ENCODE assay signal across 17 cellular contexts in the genomic region with DNA sequence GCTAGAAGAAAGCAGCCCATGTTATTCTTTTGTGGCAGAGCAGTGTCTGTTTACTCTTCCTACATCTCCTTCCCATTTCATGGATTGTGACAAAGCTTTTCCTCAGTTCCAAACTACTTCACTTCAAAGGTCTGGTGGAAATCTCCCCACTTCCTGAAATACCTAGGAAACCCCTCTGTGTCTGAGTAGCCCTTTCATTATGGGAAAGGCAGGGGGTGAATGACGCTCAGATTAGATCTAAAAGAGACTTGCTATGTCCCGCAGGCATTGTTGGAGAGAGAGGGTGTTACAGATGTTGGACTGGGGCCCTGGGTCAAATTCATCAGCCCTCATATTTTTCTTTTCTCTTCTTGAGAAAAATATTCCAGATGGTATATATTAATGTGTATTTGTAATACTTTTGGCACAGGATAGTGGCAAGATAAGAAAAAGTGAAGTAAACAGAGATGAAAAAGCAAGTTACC.
DNase-seq lines count a peak whose midpoint lies in the region; TF ChIP-seq lines count a peak whose summit lies in the region.
"Had no signal": no experiment of that assay in that cellular context is flagged by ENCODE, and none has a peak within 500 bp of the region (broad histone marks: within the 10 kb centered on the region; RNA-seq: fewer than 3 reads in every experiment).

No MANE protein-coding gene starts in this region.

- WGBS in SK-N-SH (ENCODE audit: low lambda C conversion rate): 9% methylated on average over 2 of the region's 2 CpGs

- no peak overlapping the region for H3K4me3 ChIP-seq in SK-N-SH (ENCODE audit: low read depth in 2 of 2, low read length in 1 of 2)
- H3K4me3 ChIP-seq in Karpas-422 (ENCODE audit: low read length): no peak overlapping the region
- H3K4me3 ChIP-seq: BLaER1, lung had no signal

- H3K9me3 Mint-ChIP-seq in osteocyte (ENCODE audit: unreplicated experiment): no peaks in the 10 kb centered on the region
- H3K9me3 Mint-ChIP-seq: stimulated activated effector memory CD8-positive, alpha-beta T cell treated with anti-CD3 and anti-CD28 coated beads, Interleukin-12 subunit alpha, Interleukin-12 subunit beta, amount 100 ng/mL, for 72 hours had no signal

- peaks cover 6% of the 10 kb centered on the region for H3F3A ChIP-seq in SK-N-SH (replicated peaks; ENCODE audit: insufficient read depth)

- H3K9me2 ChIP-seq in SK-N-SH (no peaks in the 10 kb centered on the region), Karpas-422 (replicated peaks; ENCODE audit: insufficient read depth, low read length) (no peaks in the 10 kb centered on the region)

- CTCF ChIA-PET in SK-N-SH (lab: Yijun Ruan, JAX): no interaction called here

- no peaks in the 10 kb centered on the region for H3K36me3 Mint-ChIP-seq in osteocyte (ENCODE audit: unreplicated experiment)
- H3K36me3 Mint-ChIP-seq: stimulated activated effector memory CD8-positive, alpha-beta T cell treated with anti-CD3 and anti-CD28 coated beads, Interleukin-12 subunit alpha, Interleukin-12 subunit beta, amount 100 ng/mL, for 72 hours had no signal

- H3K27ac ChIP-seq in SK-N-SH (ENCODE audit: low read depth in 2 of 2, low read length in 1 of 2) (peak overlapping the region; percentile 34 to 50; a peak in 2 of 4 replicates), Karpas-422 (ENCODE audit: low read length) (no peak overlapping the region)
- H3K27ac ChIP-seq: BLaER1 had no signal

- no peaks in the 10 kb centered on the region for H3K27me3 Mint-ChIP-seq in osteocyte (ENCODE audit: unreplicated experiment)

- no peak overlapping the region for H3K4me3 Mint-ChIP-seq in osteocyte (ENCODE audit: unreplicated experiment)
- H3K4me3 Mint-ChIP-seq: stimulated activated effector memory CD8-positive, alpha-beta T cell treated with anti-CD3 and anti-CD28 coated beads, Interleukin-12 subunit alpha, Interleukin-12 subunit beta, amount 100 ng/mL, for 72 hours had no signal

- DNase-seq in EH (ENCODE audit: low read depth) (peak; percentile 61), SK-N-SH (no peak), fibroblast of the conjunctiva (ENCODE audit: low read depth) (peak; percentile 36), osteocyte (ENCODE audit: extremely low spot score, unreplicated experiment) (no peak), GM10266 (ENCODE audit: extremely low spot score) (no peak), NCI-H2227 treated with DMSO at 0.1 percent for 48 hours (lab: John Stamatoyannopoulos, UW) (no peak), NCI-H1694 treated with DMSO at 0.1 percent for 48 hours (lab: John Stamatoyannopoulos, UW) (no peak), Karpas-422 (no peak)
- DNase-seq: activated CD4-positive, CD25-positive, alpha-beta regulatory T cell treated with anti-CD3 and anti-CD28 coated beads, Interleukin-2, amount 50 U/mL, for 72 hours; amniotic stem cell; DMS79 treated with DMSO at 0.1 percent for 48 hours; effector CD4-positive, alpha-beta T cell; hippocampal formation; NCI-H2171 treated with DMSO at 0.1 percent for 48 hours had no signal

- H3K4me1 ChIP-seq in SK-N-SH (ENCODE audit: control insufficient read depth in 1 of 2, insufficient read depth in 2 of 2, low read depth in 1 of 2, low read length in 1 of 2) (peaks cover 0 to 30% of the 10 kb centered on the region in 2 experiments; a peak in 2 of 4 replicates), Karpas-422 (ENCODE audit: low read length) (no peaks in the 10 kb centered on the region)
- H3K4me1 ChIP-seq: BLaER1 had no signal

- no peak for TF ChIP-seq RAD21 in SK-N-SH (IDR thresholded peaks at IDR 0.05; ENCODE audit: low read length)

- POLR2A ChIA-PET in SK-N-SH (lab: Yijun Ruan, JAX): no interaction called here

- H3K27ac Mint-ChIP-seq in osteocyte (ENCODE audit: unreplicated experiment): peak overlapping the region; percentile 65
- H3K27ac Mint-ChIP-seq: stimulated activated effector memory CD8-positive, alpha-beta T cell treated with anti-CD3 and anti-CD28 coated beads, Interleukin-12 subunit alpha, Interleukin-12 subunit beta, amount 100 ng/mL, for 72 hours had no signal

- H3K9ac ChIP-seq in SK-N-SH: no peak overlapping the region
- no peak overlapping the region for H3K9ac ChIP-seq in Karpas-422 (ENCODE audit: low read length)
- H3K9ac ChIP-seq: BLaER1 had no signal

- H3K27me3 ChIP-seq in SK-N-SH (ENCODE audit: insufficient read depth) (no peaks in the 10 kb centered on the region), Karpas-422 (ENCODE audit: low read length) (no peaks in the 10 kb centered on the region)
- H3K27me3 ChIP-seq: BLaER1 had no signal

- H2AFZ ChIP-seq in SK-N-SH (ENCODE audit: low read depth) (no peak overlapping the region), Karpas-422 (ENCODE audit: low read length) (no peak overlapping the region)

- TF ChIP-seq CTCF in SK-N-SH (IDR thresholded peaks at IDR 0.05) (no peak), osteocyte (IDR thresholded peaks at IDR 0.05) (no peak), GM10266 (IDR thresholded peaks at IDR 0.05; ENCODE audit: control insufficient read depth, insufficient read depth, low read depth, missing control alignments) (no peak)

- no peaks in the 10 kb centered on the region for H4K20me1 ChIP-seq in SK-N-SH (ENCODE audit: insufficient read depth)
- H4K20me1 ChIP-seq in Karpas-422 (ENCODE audit: insufficient read depth, low read depth, low read length): no peaks in the 10 kb centered on the region
- H4K20me1 ChIP-seq: BLaER1 had no signal

- no peaks in the 10 kb centered on the region for H3K79me2 ChIP-seq in SK-N-SH (ENCODE audit: insufficient read depth)
- no peaks in the 10 kb centered on the region for H3K79me2 ChIP-seq in Karpas-422 (ENCODE audit: low read length)

- H3K4me2 ChIP-seq in SK-N-SH (peak overlapping the region; percentile 55; the same call in 1 of the 2 replicates), Karpas-422 (ENCODE audit: low read depth, low read length, poor library complexity, severe bottlenecking) (no peak overlapping the region)
- H3K4me2 ChIP-seq: BLaER1 had no signal

- peak in 1 of 2 experiments; percentile 46; a peak in 1 of 4 replicates for TF ChIP-seq EP300 in SK-N-SH (IDR thresholded peaks at IDR 0.05; ENCODE audit: borderline replicate concordance in 1 of 2, low read depth in 1 of 2, low read length in 1 of 2)

- H3K36me3 ChIP-seq in SK-N-SH (replicated peaks in 1 of 2; ENCODE audit: control insufficient read depth in 1 of 2, insufficient read depth in 2 of 2, low read length in 1 of 2) (no peaks in the 10 kb centered on the region), Karpas-422 (ENCODE audit: insufficient read depth, low read length) (no peaks in the 10 kb centered on the region)
- H3K36me3 ChIP-seq: BLaER1 had no signal

- H3K9me3 ChIP-seq in SK-N-SH (no peaks in the 10 kb centered on the region), Karpas-422 (ENCODE audit: low read length) (no peaks in the 10 kb centered on the region)
- H3K9me3 ChIP-seq: BLaER1 had no signal

- H3K4me1 Mint-ChIP-seq in osteocyte (ENCODE audit: unreplicated experiment): peaks cover 32% of the 10 kb centered on the region
- H3K4me1 Mint-ChIP-seq: stimulated activated effector memory CD8-positive, alpha-beta T cell treated with anti-CD3 and anti-CD28 coated beads, Interleukin-12 subunit alpha, Interleukin-12 subunit beta, amount 100 ng/mL, for 72 hours had no signal

TF ChIP-seq in SK-N-SH, 30 proteins besides CTCF, POLR2A, EP300 and RAD21:
- TF ChIP-seq, protein P1, sequence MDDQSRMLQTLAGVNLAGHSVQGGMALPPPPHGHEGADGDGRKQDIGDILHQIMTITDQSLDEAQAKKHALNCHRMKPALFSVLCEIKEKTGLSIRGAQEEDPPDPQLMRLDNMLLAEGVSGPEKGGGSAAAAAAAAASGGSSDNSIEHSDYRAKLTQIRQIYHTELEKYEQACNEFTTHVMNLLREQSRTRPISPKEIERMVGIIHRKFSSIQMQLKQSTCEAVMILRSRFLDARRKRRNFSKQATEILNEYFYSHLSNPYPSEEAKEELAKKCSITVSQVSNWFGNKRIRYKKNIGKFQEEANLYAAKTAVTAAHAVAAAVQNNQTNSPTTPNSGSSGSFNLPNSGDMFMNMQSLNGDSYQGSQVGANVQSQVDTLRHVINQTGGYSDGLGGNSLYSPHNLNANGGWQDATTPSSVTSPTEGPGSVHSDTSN (IDR thresholded peaks at IDR 0.05): peak; percentile 17; the same call in 1 of the 2 replicates
- TF ChIP-seq NFIC (IDR thresholded peaks at IDR 0.05; ENCODE audit: borderline replicate concordance): peak; percentile 57; the same call in 1 of the 2 replicates
- peak; percentile 24; the same call in 1 of the 2 replicates for TF ChIP-seq TEAD4 (IDR thresholded peaks at IDR 0.05; ENCODE audit: borderline replicate concordance, insufficient read depth)
- peak; percentile 32; the same call in 1 of the 2 replicates for TF ChIP-seq JUND (IDR thresholded peaks at IDR 0.05)
- TF ChIP-seq TAF1 (IDR thresholded peaks at IDR 0.05; ENCODE audit: borderline replicate concordance, low read depth, low read length): no peak
- TF ChIP-seq RXRA (IDR thresholded peaks at IDR 0.05; ENCODE audit: borderline replicate concordance, low read depth): peak; percentile 15; the same call in 1 of the 2 replicates
- TF ChIP-seq FOSL2 (IDR thresholded peaks at IDR 0.05; ENCODE audit: borderline replicate concordance, low read depth): 0 out of 2 replicates have a peak, but pooled peaks have one; percentile 6
- peak; percentile 74 for TF ChIP-seq TCF12 (IDR thresholded peaks at IDR 0.05)
- TF ChIP-seq MXI1 (IDR thresholded peaks at IDR 0.05; ENCODE audit: low read depth, low read length): no peak
- no peak for TF ChIP-seq ELF1 (IDR thresholded peaks at IDR 0.05)

Comparison
In these comparisons a context has a peak if more than half of its experiments do, and no peak if none do; other contexts are left out.
1. DNase-seq: peak in EH (single experiment) and fibroblast of the conjunctiva (single experiment); none in SK-N-SH (single experiment), osteocyte (single experiment), GM10266 (single experiment), NCI-H2227 treated with DMSO at 0.1 percent for 48 hours (single experiment), NCI-H1694 treated with DMSO at 0.1 percent for 48 hours (single experiment) and Karpas-422 (single experiment).